16 cellular contexts compared by ENCODE assay signal in the genomic region with DNA sequence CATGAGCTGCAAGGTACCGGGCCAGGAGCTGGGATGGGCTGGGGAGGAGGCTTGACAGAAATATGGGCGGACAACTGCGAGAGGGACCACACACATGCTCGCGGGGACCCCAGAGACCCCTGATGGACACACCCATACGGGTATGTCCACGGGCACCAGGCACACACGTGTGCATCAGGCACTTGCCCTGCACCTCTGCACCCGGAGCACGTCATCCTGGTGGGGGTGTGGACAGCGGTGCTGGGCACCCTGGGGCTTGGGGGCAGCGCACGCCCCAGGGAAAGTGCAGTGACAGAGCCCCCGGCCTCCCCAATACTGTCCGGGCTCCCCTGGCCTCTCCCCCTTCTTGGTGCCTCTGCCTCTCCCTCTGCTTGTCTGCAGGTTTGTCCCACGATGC. TPM values are rescaled to one million over a fixed set of nuclear protein-coding genes. Genes with fewer than 3 reads are reported as not detected.
DNase-seq lines count a peak whose midpoint lies in the region; ATAC-seq and TF ChIP-seq lines count a peak whose summit lies in the region.
"Had no signal": no experiment of that assay in that cellular context is flagged by ENCODE, and none has a peak within 500 bp of the region (broad histone marks: within the 10 kb centered on the region; RNA-seq: fewer than 3 reads in every experiment).

No MANE protein-coding gene starts in this region.

- intact Hi-C loops in CD4-positive, alpha-beta T cell (cut with DNase I, micrococcal nuclease) = no loop called here
- intact Hi-C loops in testis (cut with DNase I; ENCODE audit: low total_unique reads) = loop anchor here (5.0 kb wide), 1 partner anchor 113 kb away; no protein-coding TSS in a partner anchor

- POLR2A ChIA-PET in CD4-positive, alpha-beta T cell (lab: Charles Lee) = interaction anchor here (1.3 kb wide), 1 partner anchor 115 kb away, joined by 3 read pairs; no protein-coding TSS in a partner anchor

- peak overlapping the region; percentile 97 for H3K27ac Mint-ChIP-seq in CD4-positive, alpha-beta T cell
- H3K27ac Mint-ChIP-seq in osteocyte (ENCODE audit: unreplicated experiment) = peak overlapping the region; percentile 100

- H3K36me3 Mint-ChIP-seq in CD4-positive, alpha-beta T cell (ENCODE audit: low read depth) = peaks cover 16% of the 10 kb centered on the region
- H3K36me3 Mint-ChIP-seq in osteocyte (ENCODE audit: unreplicated experiment) = no peaks in the 10 kb centered on the region

- no peak overlapping the region for H3K4me3 ChIP-seq in duodenal mucosa (ENCODE audit: low read depth in 1 of 2, low read length in 2 of 2)
- no peak overlapping the region for H3K4me3 ChIP-seq in testis
- H3K4me3 ChIP-seq: left lung, SK-N-MC had no signal

- no peaks in the 10 kb centered on the region for H3K9me3 ChIP-seq in CD4-positive, alpha-beta T cell (ENCODE audit: control insufficient read depth, low read length)
- H3K9me3 ChIP-seq in duodenal mucosa (ENCODE audit: control insufficient read depth in 1 of 2, low read length in 2 of 2) (no peaks in the 10 kb centered on the region), testis (no peaks in the 10 kb centered on the region)
- H3K9me3 ChIP-seq: BE2C, left lung had no signal

- 76 to 94% methylated on average over 3 to 16 of the region's 16 CpGs for WGBS in testis, 2 donors

- H3K27me3 ChIP-seq in CD4-positive, alpha-beta T cell (ENCODE audit: control insufficient read depth, insufficient read depth, low read length) = no peaks in the 10 kb centered on the region
- H3K27me3 ChIP-seq in duodenal mucosa (ENCODE audit: control insufficient read depth in 1 of 2, insufficient read depth in 2 of 2, low read length in 2 of 2) (peaks cover 3 to 9% of the 10 kb centered on the region in 2 donors), testis (no peaks in the 10 kb centered on the region)
- H3K27me3 ChIP-seq: BE2C had no signal

- H3K4me1 Mint-ChIP-seq in CD4-positive, alpha-beta T cell (ENCODE audit: low read depth) = peaks cover 59% of the 10 kb centered on the region
- peaks cover 62% of the 10 kb centered on the region for H3K4me1 Mint-ChIP-seq in osteocyte (ENCODE audit: unreplicated experiment)

- H3K9me3 Mint-ChIP-seq in CD4-positive, alpha-beta T cell = no peaks in the 10 kb centered on the region
- H3K9me3 Mint-ChIP-seq in osteocyte (ENCODE audit: unreplicated experiment) = no peaks in the 10 kb centered on the region
- H3K9me3 Mint-ChIP-seq: activated naive CD8-positive, alpha-beta T cell treated with anti-CD3 and anti-CD28 coated beads, Interleukin-2, amount 50 U/mL, for 24 hours; stimulated activated naive CD8-positive, alpha-beta T cell treated with anti-CD3 and anti-CD28 coated beads, Interleukin-15, Interleukin-2, amounts not matched to agents 100 ng/mL and 50 ng/mL, for 24 hours had no signal

- H3K4me1 ChIP-seq in duodenal mucosa (ENCODE audit: control insufficient read depth in 1 of 2, insufficient read depth in 2 of 2, low read length in 2 of 2) (peaks cover 59 to 84% of the 10 kb centered on the region in 2 donors), testis (peaks cover 48% of the 10 kb centered on the region)

- TF ChIP-seq CTCF in 22Rv1 (IDR thresholded peaks at IDR 0.05) (no peak), osteocyte (IDR thresholded peaks at IDR 0.05) (no peak), testis (IDR thresholded peaks at IDR 0.05) (no peak)
- no peak for TF ChIP-seq CTCF in CD4-positive, alpha-beta T cell (IDR thresholded peaks at IDR 0.05)

- peak in 1 of 10 experiments; percentile 25 for DNase-seq in CD4-positive, alpha-beta T cell
- DNase-seq in osteocyte (ENCODE audit: extremely low spot score, unreplicated experiment) = no peak
- no peak for DNase-seq in testis
- no peak for DNase-seq in NCI-H1105 (lab: John Stamatoyannopoulos, UW)
- DNase-seq: BE2C, DND-41, left lung, NCI-H226 had no signal

- H3K27me3 Mint-ChIP-seq in CD4-positive, alpha-beta T cell = no peaks in the 10 kb centered on the region
- no peaks in the 10 kb centered on the region for H3K27me3 Mint-ChIP-seq in osteocyte (ENCODE audit: unreplicated experiment)

- peak overlapping the region; percentile 87 for H3K4me3 Mint-ChIP-seq in CD4-positive, alpha-beta T cell
- no peak overlapping the region for H3K4me3 Mint-ChIP-seq in osteocyte (ENCODE audit: unreplicated experiment)
- H3K4me3 Mint-ChIP-seq: activated naive CD8-positive, alpha-beta T cell treated with anti-CD3 and anti-CD28 coated beads, Interleukin-2, amount 50 U/mL, for 24 hours had no signal

- H3K9ac ChIP-seq in duodenal mucosa (ENCODE audit: low read depth in 1 of 2, low read length in 2 of 2) = no peak overlapping the region

- TF ChIP-seq POLR2A in testis (IDR thresholded peaks at IDR 0.05) = no peak

- H3K27ac ChIP-seq in 22Rv1 (peak overlapping the region; percentile 100), duodenal mucosa (ENCODE audit: low read depth, low read length) (peak overlapping the region; percentile 14), testis (no peak overlapping the region)
- peak overlapping the region; percentile 100 for H3K27ac ChIP-seq in CD4-positive, alpha-beta T cell (ENCODE audit: low read depth, low read length)

- CTCF ChIA-PET in CD4-positive, alpha-beta T cell (lab: Charles Lee) = no interaction called here

- no peaks in the 10 kb centered on the region for H3K36me3 ChIP-seq in duodenal mucosa (ENCODE audit: control insufficient read depth in 1 of 2, insufficient read depth in 2 of 2, low read length in 2 of 2)
- H3K36me3 ChIP-seq in testis (ENCODE audit: low read depth, missing control alignments) = no peaks in the 10 kb centered on the region
- H3K36me3 ChIP-seq: BE2C, left lung, WERI-Rb-1 had no signal

- ATAC-seq in CD4-positive, alpha-beta T cell (ENCODE audit: poor library complexity) = no peak
- ATAC-seq in HG03520 (IDR thresholded peaks at IDR 0.05; ENCODE audit: unreplicated experiment) = no peak
- ATAC-seq: activated naive CD8-positive, alpha-beta T cell treated with anti-CD3 and anti-CD28 coated beads, Interleukin-2, amount 50 U/mL, for 24 hours; HCT116; left lung had no signal

RNA-seq across cellular contexts. Expression of a gene that starts 1.7 kb away (rescaled TPM):
- total RNA-seq in CD4-positive, alpha-beta T cell = 100 to 1,000 TPM; 250 to 258 TPM
- 31.0 and 34.1 TPM in 2 replicates for total RNA-seq in osteocyte
- 1 to 10 TPM; 3.0 to 4.4 TPM for total RNA-seq in testis
- polyA plus RNA-seq in testis (ENCODE audit: insufficient read depth, low read depth, low replicate concordance) = 154 TPM

RNA-seq across cellular contexts. Expression of a gene that starts 6.1 kb away (rescaled TPM):
- 100 to 1,000 TPM; 102 to 108 TPM for total RNA-seq in CD4-positive, alpha-beta T cell
- 8.4 and 11.0 TPM in 2 replicates for total RNA-seq in osteocyte
- total RNA-seq in testis = 10 to 100 TPM; 16.4 to 16.7 TPM
- 8.8 TPM for polyA plus RNA-seq in testis (ENCODE audit: insufficient read depth, low read depth, low replicate concordance)

RNA-seq across cellular contexts. Expression of a gene that starts 10.4 kb away (rescaled TPM):
- total RNA-seq in CD4-positive, alpha-beta T cell = 10 to 100 TPM; 62.5 to 68.3 TPM
- total RNA-seq in osteocyte = 183 and 191 TPM in 2 replicates
- total RNA-seq in testis = 100 to 1,000 TPM; 114 to 159 TPM
- polyA plus RNA-seq in testis (ENCODE audit: insufficient read depth, low read depth, low replicate concordance) = 121 TPM

RNA-seq across cellular contexts. Expression of a gene that starts 41.4 kb away (rescaled TPM):
- total RNA-seq in CD4-positive, alpha-beta T cell = 1 to 10 TPM; 1.6 to 1.7 TPM
- total RNA-seq in osteocyte (3.3 and 3.6 TPM in 2 replicates), testis (1 to 10 TPM; 3.7 to 4.8 TPM)
- 1.4 TPM for polyA plus RNA-seq in testis (ENCODE audit: insufficient read depth, low read depth, low replicate concordance)

Comparison
In these comparisons a context has a peak if more than half of its experiments do, and no peak if none do; other contexts are left out.
1. H3K27ac ChIP-seq: peak in 22Rv1 (single experiment), CD4-positive, alpha-beta T cell (single experiment) and duodenal mucosa (single experiment); none in testis (0 of 2).